Comparison of ENCODE assay signal across 12 cellular contexts in the genomic region with DNA sequence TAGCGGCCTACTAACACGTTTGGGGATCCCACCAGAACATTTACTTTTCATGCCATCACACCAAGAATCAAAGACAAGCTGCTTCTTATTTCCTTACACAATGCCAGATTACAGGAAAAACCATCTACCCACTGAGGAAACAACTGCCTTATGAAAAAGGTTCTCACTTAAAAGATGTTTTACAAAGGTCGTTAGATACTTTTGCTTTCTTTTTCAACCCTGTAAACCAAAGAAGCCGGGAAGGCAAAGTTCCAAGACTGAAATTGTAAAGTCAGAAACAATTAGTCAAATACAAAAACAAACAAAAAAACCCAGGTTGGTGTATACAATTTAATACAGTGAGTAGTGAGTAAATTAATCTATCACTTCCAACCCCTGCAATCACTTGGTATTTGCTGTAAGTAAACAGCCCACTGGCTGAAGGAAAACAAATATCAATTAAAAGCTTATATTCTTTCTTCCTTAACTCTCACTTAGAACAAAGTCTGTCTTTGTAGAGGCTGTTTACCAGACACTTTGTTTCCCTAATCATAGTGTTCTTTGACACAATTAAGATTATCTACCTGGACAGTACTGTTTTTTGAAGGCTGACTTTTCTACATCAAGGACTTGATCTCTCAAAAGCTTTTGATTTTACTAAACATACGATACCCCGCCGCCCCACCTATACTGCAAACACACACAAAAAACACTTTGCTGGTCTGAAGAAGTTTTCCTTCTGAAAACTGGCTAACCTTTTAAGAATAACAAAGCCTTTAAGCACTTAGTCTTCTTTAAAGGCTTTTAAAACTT. TPM values are rescaled to one million over a fixed set of nuclear protein-coding genes. Genes with fewer than 3 reads are reported as not detected.
DNase-seq lines count a peak whose midpoint lies in the region; ATAC-seq, FAIRE-seq and TF ChIP-seq lines count a peak whose summit lies in the region.
"Had no signal": no experiment of that assay in that cellular context is flagged by ENCODE, and none has a peak within 500 bp of the region (broad histone marks: within the 10 kb centered on the region; RNA-seq: fewer than 3 reads in every experiment).

No MANE protein-coding gene starts in this region.

- H3K27ac Mint-ChIP-seq in CD14-positive monocyte (peak overlapping the region in 5 of 7 donors; percentile 30 to 80 (median 66)), natural killer cell (peak overlapping the region; percentile 82 to 95)

- no peak for TF ChIP-seq CTCF in CD14-positive monocyte (IDR thresholded peaks at IDR 0.05)
- TF ChIP-seq CTCF in natural killer cell (IDR thresholded peaks at IDR 0.05): no peak
- TF ChIP-seq CTCF in breast epithelium (IDR thresholded peaks at IDR 0.05): no peak
- no peak for TF ChIP-seq CTCF in dorsolateral prefrontal cortex (IDR thresholded peaks at IDR 0.05 in 54 of 56, conservative IDR thresholded peaks at IDR 0.05 in 2 of 56; ENCODE audit: low read depth in 1 of 56, partially characterized antibody in 56 of 56)

- peak; percentile 33 for FAIRE-seq in colon (lab: Jason Lieb, UNC)
- FAIRE-seq: GM12891 had no signal

- H3K27ac ChIP-seq in breast epithelium: peak overlapping the region in 1 of 2 donors; percentile 17
- H3K27ac ChIP-seq in dorsolateral prefrontal cortex: peak overlapping the region in 6 of 59 donors; percentile 2 to 16 (median 8)

- H3K36me3 ChIP-seq in breast epithelium: peaks cover 5% of the 10 kb centered on the region

- no peak for DNase-seq in CD14-positive monocyte (ENCODE audit: low spot score)
- DNase-seq in M059J (ENCODE audit: low read depth): peak; percentile 14
- no peak for DNase-seq in natural killer cell
- no peak for DNase-seq in breast epithelium (ENCODE audit: low spot score in 2 of 2)
- no peak for DNase-seq in GDM1 (lab: John Stamatoyannopoulos, UW)
- no peak for DNase-seq in dorsolateral prefrontal cortex
- DNase-seq: activated CD4-positive, alpha-beta T cell treated with anti-CD3 and anti-CD28 coated beads, Interleukin-2, amount 50 U/mL, for 4 hours; Caco-2; IMR-90 had no signal

- H3K27me3 ChIP-seq in breast epithelium (no peaks in the 10 kb centered on the region), dorsolateral prefrontal cortex (no peaks in the 10 kb centered on the region)

- peaks cover 13% of the 10 kb centered on the region for H3K4me1 Mint-ChIP-seq in CD14-positive monocyte
- H3K4me1 Mint-ChIP-seq in natural killer cell: peaks cover 18 to 27% of the 10 kb centered on the region in 2 donors

- peaks cover 61 to 78% of the 10 kb centered on the region in 2 donors for H3K36me3 Mint-ChIP-seq in CD14-positive monocyte
- H3K36me3 Mint-ChIP-seq in natural killer cell: peaks cover 8% of the 10 kb centered on the region

- intact Hi-C loops in CD14-positive monocyte (cut with micrococcal nuclease) (no loop called here), natural killer cell (cut with micrococcal nuclease) (no loop called here), breast epithelium (cut with DNase I; ENCODE audit: low total_unique reads) (no loop called here), dorsolateral prefrontal cortex (cut with DNase I) (no loop called here)

- peak in 2 of 3 donors; percentile 49 to 66 for ATAC-seq in natural killer cell
- no peak for ATAC-seq in HG02970 (IDR thresholded peaks at IDR 0.05; ENCODE audit: low FRiP score, unreplicated experiment)

- H3K27me3 Mint-ChIP-seq in CD14-positive monocyte (ENCODE audit: low read depth in 3 of 3) (no peaks in the 10 kb centered on the region), natural killer cell (ENCODE audit: low read depth in 2 of 2) (no peaks in the 10 kb centered on the region)

- H3K9me3 ChIP-seq in breast epithelium: peaks cover 0 to 6% of the 10 kb centered on the region in 2 donors
- H3K9me3 ChIP-seq: Caco-2 had no signal

- H3K4me3 ChIP-seq in breast epithelium (no peak overlapping the region), dorsolateral prefrontal cortex (peak overlapping the region in 13 of 59 donors; percentile 0 to 28 (median 15))

- H3K4me1 ChIP-seq in breast epithelium: no peaks in the 10 kb centered on the region
- H3K4me1 ChIP-seq: Caco-2 had no signal

- TF ChIP-seq POLR2A in breast epithelium (IDR thresholded peaks at IDR 0.05): no peak

- H3K9me3 Mint-ChIP-seq in CD14-positive monocyte (no peaks in the 10 kb centered on the region), natural killer cell (no peaks in the 10 kb centered on the region)

- H3K4me3 Mint-ChIP-seq in CD14-positive monocyte (peak overlapping the region in 1 of 2 donors; percentile 6), natural killer cell (peak overlapping the region; percentile 66)

RNA-seq across cellular contexts. Expression of gene ERLIN1, which starts 18.1 kb away (rescaled TPM):
- 10 to 100 TPM; 18.7 to 31.4 TPM for polyA plus RNA-seq in CD14-positive monocyte
- total RNA-seq in M059J (2014; rRNA removed; shearing (Covaris generic)): 34.6 and 64.3 TPM in 2 replicates
- 1 to 10 TPM; 3.9 to 6.9 (median 5.1) TPM for total RNA-seq in natural killer cell
- total RNA-seq in breast epithelium: 10 to 100 TPM; 22.4 to 30.2 (median 23.3) TPM
- total RNA-seq in dorsolateral prefrontal cortex: 10 to 100 TPM in 73 of 120 experiments, 1 to 10 TPM in 47; 6.9 to 17.3 (median 10.6) TPM
